Comparison of ENCODE assay signal across 4 cellular contexts in genomic region chr19:35285465-35285864, GRCh38. TPM values are rescaled to one million over a fixed set of nuclear protein-coding genes. Genes with fewer than 3 reads are reported as not detected.
"Had no signal": no experiment of that assay in that cellular context is flagged by ENCODE, and none has a peak within 500 bp of the region (broad histone marks: within the 10 kb centered on the region; RNA-seq: fewer than 3 reads in every experiment).

No MANE protein-coding gene starts in this region.

RNA-seq across cellular contexts. Expression of gene HAMP, which starts 3.1 kb away (rescaled TPM):
- total RNA-seq: HFFc6, HT1080 had no signal
- polyA plus RNA-seq: IMR-90 had no signal

RNA-seq across cellular contexts. Expression of gene MAG, which starts 6.5 kb away (rescaled TPM):
- total RNA-seq: H9, HFFc6, HT1080, IMR-90 had no signal
- polyA plus RNA-seq: IMR-90 had no signal

RNA-seq across cellular contexts. Expression of gene CD22, which starts 43.5 kb away (rescaled TPM):
- total RNA-seq: H9 had no signal
